ENCODE assay signal across 9 cellular contexts in genomic region chr1:205774277-205775014, GRCh38. TPM values are rescaled to one million over a fixed set of nuclear protein-coding genes. Genes with fewer than 3 reads are reported as not detected.
DNase-seq lines count a peak whose midpoint lies in the region; ATAC-seq and TF ChIP-seq lines count a peak whose summit lies in the region.
"Had no signal": no experiment of that assay in that cellular context is flagged by ENCODE, and none has a peak within 500 bp of the region (broad histone marks: within the 10 kb centered on the region; RNA-seq: fewer than 3 reads in every experiment).

No MANE protein-coding gene starts in this region.

- no peaks in the 10 kb centered on the region for H3K36me3 ChIP-seq in uterus

- peak; percentile 30 for DNase-seq in DMS 273 (lab: John Stamatoyannopoulos, UW; ENCODE audit: unreplicated experiment)
- no peak for DNase-seq in DMS 273 treated with DMSO at 0.1 percent for 48 hours (lab: John Stamatoyannopoulos, UW)
- DNase-seq in LNCaP clone FGC (ENCODE audit: low read depth), result no peak
- peak; percentile 54 for DNase-seq in activated T-cell treated with anti-CD3 and anti-CD28 coated beads, Interleukin-2, amount 50 U/mL, for 24 hours
- peak; percentile 24 for DNase-seq in fibroblast of pulmonary artery (ENCODE audit: low read depth)
- DNase-seq in omental fat pad (ENCODE audit: low spot score), result no peak
- DNase-seq in uterus, result peak in 1 of 2 donors; percentile 18

- no peaks in the 10 kb centered on the region for H3K9me3 Mint-ChIP-seq in activated T-cell treated with anti-CD3 and anti-CD28 coated beads, Interleukin-2, amount 50 U/mL, for 24 hours

- H3K4me1 Mint-ChIP-seq in activated T-cell treated with anti-CD3 and anti-CD28 coated beads, Interleukin-2, amount 50 U/mL, for 24 hours (ENCODE audit: low read depth), result peaks cover 49% of the 10 kb centered on the region

- no peaks in the 10 kb centered on the region for H3K27me3 Mint-ChIP-seq in activated T-cell treated with anti-CD3 and anti-CD28 coated beads, Interleukin-2, amount 50 U/mL, for 24 hours

- peak overlapping the region; percentile 29 to 56 for H3K27ac ChIP-seq in uterus
- H3K27ac ChIP-seq: 22Rv1 had no signal

- H3K27ac Mint-ChIP-seq in activated T-cell treated with anti-CD3 and anti-CD28 coated beads, Interleukin-2, amount 50 U/mL, for 24 hours, result peak overlapping the region; percentile 91

- peak overlapping the region; percentile 88 for H3K4me3 Mint-ChIP-seq in activated T-cell treated with anti-CD3 and anti-CD28 coated beads, Interleukin-2, amount 50 U/mL, for 24 hours

- H3K4me1 ChIP-seq in uterus, result no peaks in the 10 kb centered on the region

- H3K4me3 ChIP-seq in LNCaP clone FGC (ENCODE audit: low read depth, low read length), result peak overlapping the region; percentile 88
- peak overlapping the region; percentile 82 for H3K4me3 ChIP-seq in fibroblast of pulmonary artery (replicated peaks; ENCODE audit: low read depth, low read length)
- peak overlapping the region; percentile 58 to 82 for H3K4me3 ChIP-seq in uterus

- intact Hi-C loops in uterus (cut with DNase I; ENCODE audit: low total_unique reads), result no loop called here

- H3K9me3 ChIP-seq in uterus, result no peaks in the 10 kb centered on the region

- ATAC-seq in omental fat pad (ENCODE audit: low FRiP score) (peak; percentile 50), HG03108 (IDR thresholded peaks at IDR 0.05; ENCODE audit: unreplicated experiment) (no peak)

- TF ChIP-seq POLR2A in uterus (IDR thresholded peaks at IDR 0.05), result no peak

- H3K36me3 Mint-ChIP-seq in activated T-cell treated with anti-CD3 and anti-CD28 coated beads, Interleukin-2, amount 50 U/mL, for 24 hours (ENCODE audit: low read depth), result peaks cover 34% of the 10 kb centered on the region

- no peak for TF ChIP-seq CTCF in LNCaP clone FGC (IDR thresholded peaks at IDR 0.05; ENCODE audit: control insufficient read depth, extremely low read depth, insufficient read depth)
- no peak for TF ChIP-seq CTCF in fibroblast of pulmonary artery (IDR thresholded peaks at IDR 0.05; ENCODE audit: low read length, missing control alignments)
- TF ChIP-seq CTCF in omental fat pad (IDR thresholded peaks at IDR 0.05), result no peak
- no peak for TF ChIP-seq CTCF in uterus (IDR thresholded peaks at IDR 0.05)

- no peaks in the 10 kb centered on the region for H3K27me3 ChIP-seq in uterus

RNA-seq across cellular contexts. Expression of gene RAB29, which starts 0.8 kb away (rescaled TPM):
- total RNA-seq in omental fat pad, result 10 to 100 TPM; 14.4 to 26.9 (median 20.0) TPM
- total RNA-seq in uterus, result 10 to 100 TPM in 3 of 4 donors, 1 to 10 TPM in 1; 6.8 to 27.9 (median 12.1) TPM

RNA-seq across cellular contexts. Expression of gene NUCKS1, which starts 24.5 kb away (rescaled TPM):
- total RNA-seq in omental fat pad (10 to 100 TPM; 54.8 to 84.8 (median 71.2) TPM), uterus (100 to 1,000 TPM in 3 of 4 donors, 10 to 100 TPM in 1; 59.4 to 286 (median 159) TPM)

RNA-seq across cellular contexts. Expression of gene SLC41A1, which starts 38.6 kb away (rescaled TPM):
- total RNA-seq in omental fat pad (10 to 100 TPM; 15.3 to 33.1 (median 25.1) TPM), uterus (10 to 100 TPM in 3 of 4 donors, 1 to 10 TPM in 1; 1.0 to 35.4 (median 23.5) TPM)

Comparison
In these comparisons a context has a peak if more than half of its experiments do, and no peak if none do; other contexts are left out.
1. DNase-seq: peak in DMS 273 (single experiment), activated T-cell treated with anti-CD3 and anti-CD28 coated beads, Interleukin-2, amount 50 U/mL, for 24 hours (single experiment) and fibroblast of pulmonary artery (single experiment); none in DMS 273 treated with DMSO at 0.1 percent for 48 hours (single experiment), LNCaP clone FGC (single experiment) and omental fat pad (single experiment).
2. Peak in every context shown above with its lines, with median percentiles within 50 percentile points of each other: H3K4me3 ChIP-seq.